19 cellular contexts compared by ENCODE assay signal in the genomic region with DNA sequence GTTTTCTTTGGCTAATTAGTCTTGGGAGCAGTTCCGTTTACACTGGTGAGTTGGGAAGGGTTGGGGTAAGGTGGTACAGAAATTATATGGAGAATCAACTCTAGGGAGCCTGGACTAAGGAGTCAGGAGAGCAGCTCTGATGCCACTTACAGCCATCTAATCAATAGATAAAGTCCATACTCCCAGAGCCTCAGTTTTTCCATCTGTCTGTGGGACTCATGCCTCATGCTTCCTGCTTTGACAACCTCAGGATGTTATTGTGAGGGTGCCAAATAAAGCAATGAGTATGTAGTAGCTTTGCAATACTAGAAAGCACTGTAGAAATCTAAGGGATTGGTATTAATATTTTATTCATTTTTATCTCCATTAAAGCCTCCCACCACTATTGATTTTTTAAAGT.
A peak's percentile ranks its signal among the peaks of the same experiment; 100 is the strongest.
DNase-seq lines count a peak whose midpoint lies in the region; ATAC-seq, FAIRE-seq and TF ChIP-seq lines count a peak whose summit lies in the region.
"Had no signal": no experiment of that assay in that cellular context is flagged by ENCODE, and none has a peak within 500 bp of the region (broad histone marks: within the 10 kb centered on the region; RNA-seq: fewer than 3 reads in every experiment).

No MANE protein-coding gene starts in this region.

- H3K36me3 ChIP-seq in mucosa of stomach (ENCODE audit: control insufficient read depth, insufficient read depth, low read length): no peaks in the 10 kb centered on the region
- H3K36me3 ChIP-seq: BE2C had no signal

- no peak for TF ChIP-seq CTCF in A549 (IDR thresholded peaks at IDR 0.05)
- TF ChIP-seq CTCF in mesothelial cell of epicardium (IDR thresholded peaks at IDR 0.05; ENCODE audit: unreplicated experiment): no peak

- DNase-seq in A549 (ENCODE audit: low read depth in 1 of 2, low spot score in 1 of 2): no peak
- DNase-seq in effector memory CD8-positive, alpha-beta T cell: no peak
- no peak for DNase-seq in DMS153 treated with DMSO at 0.1 percent for 48 hours (lab: John Stamatoyannopoulos, UW; ENCODE audit: unreplicated experiment)
- DNase-seq in putamen (ENCODE audit: low spot score): no peak
- no peak for DNase-seq in mesothelial cell of epicardium (ENCODE audit: low spot score in 2 of 2, unreplicated experiment in 2 of 2)
- DNase-seq: BE2C, DMS 273 treated with DMSO at 0.1 percent for 48 hours, DMS79, GM23248, IMR-90 had no signal

- H3K27ac ChIP-seq in A549: peak overlapping the region; percentile 82 to 97
- H3K27ac ChIP-seq: GM23248 had no signal

- H3K9me3 Mint-ChIP-seq in IgD-negative memory B cell (no peaks in the 10 kb centered on the region), mesothelial cell of epicardium (no peaks in the 10 kb centered on the region)
- H3K9me3 Mint-ChIP-seq in effector memory CD8-positive, alpha-beta T cell: no peaks in the 10 kb centered on the region
- H3K9me3 Mint-ChIP-seq: CD14-positive monocyte; CD8-positive, alpha-beta T cell had no signal

- no peak for TF ChIP-seq EP300 in A549 (IDR thresholded peaks at IDR 0.05)

- POLR2A ChIA-PET in A549 (lab: Yijun Ruan, JAX): interaction anchor here (0.6 kb wide), 1 partner anchor 73 kb away, joined by 3 read pairs; no protein-coding TSS in a partner anchor

- TF ChIP-seq RAD21 in A549 (conservative IDR thresholded peaks at IDR 0.05 in 1 of 2, IDR thresholded peaks at IDR 0.05 in 1 of 2): no peak

- H3K27ac Mint-ChIP-seq in IgD-negative memory B cell (peak overlapping the region in 2 of 3 donors; percentile 73 to 88), mesothelial cell of epicardium (no peak overlapping the region)
- H3K27ac Mint-ChIP-seq in effector memory CD8-positive, alpha-beta T cell: peak overlapping the region; percentile 36 to 57
- H3K27ac Mint-ChIP-seq: CD8-positive, alpha-beta T cell had no signal

- peak overlapping the region; percentile 76 for H3K4me2 ChIP-seq in A549

- H3K4me3 ChIP-seq in A549 (no peak overlapping the region), mucosa of stomach (ENCODE audit: low read length) (no peak overlapping the region)
- H3K4me3 ChIP-seq: GM12878, GM23248 had no signal

- CTCF ChIA-PET in A549 (lab: Yijun Ruan, JAX): interaction anchor here (1.4 to 2.2 kb wide), 5 partner anchors 9 to 110 kb away, joined by 4 to 6 read pairs (median 5); a partner anchor contains a TSS

- TF ChIP-seq POLR2A in A549 (IDR thresholded peaks at IDR 0.05; ENCODE audit: low read length): no peak

- H3K27me3 ChIP-seq in mucosa of stomach (ENCODE audit: control insufficient read depth, insufficient read depth, low read length): no peaks in the 10 kb centered on the region
- H3K27me3 ChIP-seq: BE2C had no signal

- no peak for ATAC-seq in A549
- no peak for ATAC-seq in effector memory CD8-positive, alpha-beta T cell (replicated peaks)
- ATAC-seq in HG02870 (IDR thresholded peaks at IDR 0.05; ENCODE audit: unreplicated experiment): no peak
- ATAC-seq: CD8-positive, alpha-beta T cell; GM12878 had no signal

- no peak for FAIRE-seq in A549 (lab: Jason Lieb, UNC)
- FAIRE-seq: A204.1, GM12878, GM18507, H54 had no signal

- H3K9me3 ChIP-seq in A549 (no peaks in the 10 kb centered on the region), mucosa of stomach (ENCODE audit: control insufficient read depth, low read length) (no peaks in the 10 kb centered on the region)
- H3K9me3 ChIP-seq: BE2C had no signal

- H3K4me3 Mint-ChIP-seq in IgD-negative memory B cell (no peak overlapping the region), mesothelial cell of epicardium (no peak overlapping the region)
- H3K4me3 Mint-ChIP-seq in effector memory CD8-positive, alpha-beta T cell: no peak overlapping the region
- H3K4me3 Mint-ChIP-seq: CD14-positive monocyte; CD8-positive, alpha-beta T cell had no signal

- 88% methylated on average over 1 of the region's 1 CpG for WGBS in A549 (ENCODE audit: missing lambda C conversion rate)

- H3K4me1 Mint-ChIP-seq in IgD-negative memory B cell (peaks cover 2 to 26% (median 18%) of the 10 kb centered on the region in 3 donors), mesothelial cell of epicardium (peaks cover 6% of the 10 kb centered on the region)
- H3K4me1 Mint-ChIP-seq in effector memory CD8-positive, alpha-beta T cell (ENCODE audit: low read depth in 2 of 2): peaks cover 9 to 17% of the 10 kb centered on the region in 2 donors

- H3K27me3 Mint-ChIP-seq in IgD-negative memory B cell (no peaks in the 10 kb centered on the region), mesothelial cell of epicardium (ENCODE audit: low read depth) (no peaks in the 10 kb centered on the region)
- no peaks in the 10 kb centered on the region for H3K27me3 Mint-ChIP-seq in effector memory CD8-positive, alpha-beta T cell

- H3K36me3 Mint-ChIP-seq in IgD-negative memory B cell (peaks cover 12% of the 10 kb centered on the region), mesothelial cell of epicardium (no peaks in the 10 kb centered on the region)
- H3K36me3 Mint-ChIP-seq in effector memory CD8-positive, alpha-beta T cell (ENCODE audit: insufficient read depth): peaks cover 32% of the 10 kb centered on the region

- peak overlapping the region; percentile 10 for H3K9ac ChIP-seq in mucosa of stomach (ENCODE audit: low read length)
- H3K9ac ChIP-seq: GM23248 had no signal

- H3K4me1 ChIP-seq in A549 (peaks cover 86% of the 10 kb centered on the region), mucosa of stomach (ENCODE audit: control insufficient read depth, insufficient read depth, low read length) (peaks cover 47% of the 10 kb centered on the region)
- H3K4me1 ChIP-seq: BE2C had no signal

TF ChIP-seq in A549, 52 proteins besides CTCF, POLR2A, EP300 and RAD21:
- TF ChIP-seq HEYL (CRISPR knock-in tag; IDR thresholded peaks at IDR 0.05): no peak
- no peak for TF ChIP-seq KDM5A (IDR thresholded peaks at IDR 0.05)
- TF ChIP-seq RARB (CRISPR knock-in tag; IDR thresholded peaks at IDR 0.05): no peak
- TF ChIP-seq, protein P1, sequence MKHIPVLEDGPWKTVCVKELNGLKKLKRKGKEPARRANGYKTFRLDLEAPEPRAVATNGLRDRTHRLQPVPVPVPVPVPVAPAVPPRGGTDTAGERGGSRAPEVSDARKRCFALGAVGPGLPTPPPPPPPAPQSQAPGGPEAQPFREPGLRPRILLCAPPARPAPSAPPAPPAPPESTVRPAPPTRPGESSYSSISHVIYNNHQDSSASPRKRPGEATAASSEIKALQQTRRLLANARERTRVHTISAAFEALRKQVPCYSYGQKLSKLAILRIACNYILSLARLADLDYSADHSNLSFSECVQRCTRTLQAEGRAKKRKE (CRISPR knock-in tag; IDR thresholded peaks at IDR 0.05; ENCODE audit: low read depth): no peak
- TF ChIP-seq, protein P2, sequence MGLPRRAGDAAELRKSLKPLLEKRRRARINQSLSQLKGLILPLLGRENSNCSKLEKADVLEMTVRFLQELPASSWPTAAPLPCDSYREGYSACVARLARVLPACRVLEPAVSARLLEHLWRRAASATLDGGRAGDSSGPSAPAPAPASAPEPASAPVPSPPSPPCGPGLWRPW (IDR thresholded peaks at IDR 0.05): no peak
- no peak for TF ChIP-seq CHD2 (IDR thresholded peaks at IDR 0.05; ENCODE audit: low read length, partially characterized antibody)
- TF ChIP-seq ZSCAN20 (CRISPR knock-in tag; IDR thresholded peaks at IDR 0.05): no peak
- no peak for TF ChIP-seq NPAS2 (CRISPR knock-in tag; IDR thresholded peaks at IDR 0.05; ENCODE audit: borderline replicate concordance)
- no peak for TF ChIP-seq MAFK (IDR thresholded peaks at IDR 0.05; ENCODE audit: partially characterized antibody)
- TF ChIP-seq, protein P3, sequence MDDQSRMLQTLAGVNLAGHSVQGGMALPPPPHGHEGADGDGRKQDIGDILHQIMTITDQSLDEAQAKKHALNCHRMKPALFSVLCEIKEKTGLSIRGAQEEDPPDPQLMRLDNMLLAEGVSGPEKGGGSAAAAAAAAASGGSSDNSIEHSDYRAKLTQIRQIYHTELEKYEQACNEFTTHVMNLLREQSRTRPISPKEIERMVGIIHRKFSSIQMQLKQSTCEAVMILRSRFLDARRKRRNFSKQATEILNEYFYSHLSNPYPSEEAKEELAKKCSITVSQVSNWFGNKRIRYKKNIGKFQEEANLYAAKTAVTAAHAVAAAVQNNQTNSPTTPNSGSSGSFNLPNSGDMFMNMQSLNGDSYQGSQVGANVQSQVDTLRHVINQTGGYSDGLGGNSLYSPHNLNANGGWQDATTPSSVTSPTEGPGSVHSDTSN (IDR thresholded peaks at IDR 0.05): no peak
- TF ChIP-seq HDAC2 (IDR thresholded peaks at IDR 0.05): no peak
- TF ChIP-seq ZFP36 (IDR thresholded peaks at IDR 0.05; ENCODE audit: borderline replicate concordance, partially characterized antibody): no peak
- no peak for TF ChIP-seq CHD4 (IDR thresholded peaks at IDR 0.05; ENCODE audit: borderline replicate concordance)
- no peak for TF ChIP-seq EHF (CRISPR knock-in tag; IDR thresholded peaks at IDR 0.05)
